ENCODE assay signal across 8 cellular contexts in genomic region chr6:138105446-138105845, GRCh38. TPM values are rescaled to one million over a fixed set of nuclear protein-coding genes. Genes with fewer than 3 reads are reported as not detected.
DNase-seq lines count a peak whose midpoint lies in the region; ATAC-seq and TF ChIP-seq lines count a peak whose summit lies in the region.

No MANE protein-coding gene starts in this region.

- ATAC-seq in HG02763 (IDR thresholded peaks at IDR 0.05; ENCODE audit: unreplicated experiment): no peak
- no peak for ATAC-seq in HG03196 (IDR thresholded peaks at IDR 0.05; ENCODE audit: unreplicated experiment)

- H3K27me3 ChIP-seq in ovary: no peaks in the 10 kb centered on the region

- TF ChIP-seq CTCF in epithelial cell of esophagus (IDR thresholded peaks at IDR 0.05; ENCODE audit: insufficient read depth, low read depth, low read length, missing control alignments) (no peak), ovary (IDR thresholded peaks at IDR 0.05) (no peak)

- H3K4me1 ChIP-seq in ovary (ENCODE audit: insufficient read depth): peaks cover 1% of the 10 kb centered on the region

- WGBS in ovary, 3 donors: 93 to 94% (median 93%) methylated on average over 5 of the region's 5 CpGs

- H3K36me3 ChIP-seq in ovary: no peaks in the 10 kb centered on the region

- no peak for TF ChIP-seq POLR2A in ovary (IDR thresholded peaks at IDR 0.05)

- no peaks in the 10 kb centered on the region for H3K9me3 ChIP-seq in ovary

- no peak overlapping the region for H3K27ac ChIP-seq in ovary

- intact Hi-C loops in ovary (cut with DNase I): loop anchor here in 1 of 4 donors (10.0 kb wide), 1 partner anchor 101 kb away; no protein-coding TSS in a partner anchor

- H3K4me3 ChIP-seq in epithelial cell of esophagus (ENCODE audit: low read length) (peak overlapping the region; percentile 97), ovary (peak overlapping the region; percentile 59)

- peak; percentile 4 for DNase-seq in H4 (ENCODE audit: low spot score)
- DNase-seq in NCI-H345 treated with DMSO at 0.1 percent for 48 hours (lab: John Stamatoyannopoulos, UW; ENCODE audit: unreplicated experiment): peak; percentile 80
- peak; percentile 91 for DNase-seq in epithelial cell of esophagus (ENCODE audit: low read depth)
- no peak for DNase-seq in ovary
- no peak for DNase-seq in NAMALWA (ENCODE audit: low spot score)
- DNase-seq in NCI-H1694 treated with DMSO at 0.1 percent for 48 hours (lab: John Stamatoyannopoulos, UW): no peak

- TF ChIP-seq EP300 in ovary (IDR thresholded peaks at IDR 0.05): no peak

RNA-seq across cellular contexts. Expression of gene PERP, which starts 1.8 kb away (rescaled TPM):
- 40.0 and 47.8 TPM in 2 replicates for total RNA-seq in H4 (2014; rRNA removed; shearing (Covaris generic))
- total RNA-seq in ovary: 10 to 100 TPM in 1 of 7 donors, 1 to 10 TPM in 6; 3.7 to 56.2 (median 7.8) TPM
- polyA plus RNA-seq in ovary: 10 to 100 TPM in 1 of 2 donors, 1 to 10 TPM in 1; 3.1 to 11.6 TPM

RNA-seq across cellular contexts. Expression of gene ARFGEF3, which starts 56.3 kb away (rescaled TPM):
- total RNA-seq in H4 (2014; rRNA removed; shearing (Covaris generic)): 0.10 and 0.23 TPM in 2 replicates
- 1 to 10 TPM in 2 of 7 donors, under 1 TPM in 5; 0.18 to 6.1 (median 0.77) TPM for total RNA-seq in ovary
- polyA plus RNA-seq in ovary: under 1 TPM; 0.15 to 0.27 TPM

Comparison
In these comparisons a context has a peak if more than half of its experiments do, and no peak if none do; other contexts are left out.
1. DNase-seq: peak in H4 (single experiment), NCI-H345 treated with DMSO at 0.1 percent for 48 hours (single experiment) and epithelial cell of esophagus (single experiment); none in ovary (0 of 5), NAMALWA (single experiment) and NCI-H1694 treated with DMSO at 0.1 percent for 48 hours (single experiment).